Comparison of ENCODE assay signal across 8 cellular contexts in genomic region chr20:45293041-45294002, GRCh38. TPM values are rescaled to one million over a fixed set of nuclear protein-coding genes. Genes with fewer than 3 reads are reported as not detected.
A peak's percentile ranks its signal among the peaks of the same experiment; 100 is the strongest.
DNase-seq lines count a peak whose midpoint lies in the region; ATAC-seq, FAIRE-seq and TF ChIP-seq lines count a peak whose summit lies in the region.

No MANE protein-coding gene starts in this region.

- H3K36me3 ChIP-seq in HUES48 (ENCODE audit: control insufficient read depth, insufficient read depth, low read length) = no peaks in the 10 kb centered on the region
- H3K36me3 ChIP-seq in neural cell (ENCODE audit: insufficient read depth, low read length) = no peaks in the 10 kb centered on the region

- peaks cover 8% of the 10 kb centered on the region; the same call in 1 of the 2 replicates for H3K4me1 ChIP-seq in HUES48 (ENCODE audit: control insufficient read depth, insufficient read depth, low read length)

- peaks cover 49% of the 10 kb centered on the region for H3K27me3 Mint-ChIP-seq in stimulated activated naive CD8-positive, alpha-beta T cell treated with anti-CD3 and anti-CD28 coated beads, Interleukin-15, Interleukin-2, amounts not matched to agents 100 ng/mL and 50 ng/mL, for 24 hours

- FAIRE-seq in RCC 7860 (lab: Jason Lieb, UNC) = no peak

- peaks cover 24% of the 10 kb centered on the region for H3K27me3 ChIP-seq in HUES48 (ENCODE audit: control insufficient read depth, insufficient read depth, low read length)
- H3K27me3 ChIP-seq in neural cell (ENCODE audit: insufficient read depth, low read depth, low read length) = peaks cover 14% of the 10 kb centered on the region

- H3K4me1 Mint-ChIP-seq in stimulated activated naive CD8-positive, alpha-beta T cell treated with anti-CD3 and anti-CD28 coated beads, Interleukin-15, Interleukin-2, amounts not matched to agents 100 ng/mL and 50 ng/mL, for 24 hours (ENCODE audit: low read depth) = peaks cover 9% of the 10 kb centered on the region

- no peaks in the 10 kb centered on the region for H3K36me3 Mint-ChIP-seq in stimulated activated naive CD8-positive, alpha-beta T cell treated with anti-CD3 and anti-CD28 coated beads, Interleukin-15, Interleukin-2, amounts not matched to agents 100 ng/mL and 50 ng/mL, for 24 hours (ENCODE audit: low read depth)

- peak overlapping the region; percentile 55 for H3K4me3 ChIP-seq in HUES48 (ENCODE audit: low read depth, low read length)
- peak overlapping the region; percentile 59 for H3K4me3 ChIP-seq in fibroblast of villous mesenchyme (ENCODE audit: low read depth, low read length)
- peak overlapping the region; percentile 73 for H3K4me3 ChIP-seq in neural cell (ENCODE audit: low read length)

- peak overlapping the region; percentile 73 for H3K4me3 Mint-ChIP-seq in stimulated activated naive CD8-positive, alpha-beta T cell treated with anti-CD3 and anti-CD28 coated beads, Interleukin-15, Interleukin-2, amounts not matched to agents 100 ng/mL and 50 ng/mL, for 24 hours

- TF ChIP-seq RAD21 in neural cell (conservative IDR thresholded peaks at IDR 0.05) = peak; percentile 22

- DNase-seq in GM04504 (ENCODE audit: low read depth) = peak; percentile 17
- DNase-seq in RCC 7860 (ENCODE audit: low spot score) = peak; percentile 29
- peak; percentile 68 for DNase-seq in activated effector memory CD4-positive, alpha-beta T cell treated with Interleukin-2 at 50 U/mL for 16 hours
- DNase-seq in fibroblast of villous mesenchyme (ENCODE audit: low read depth) = peak; percentile 67

- H3K27ac ChIP-seq in HUES48 (ENCODE audit: low read depth, low read length) (peak overlapping the region; percentile 23), neural cell (ENCODE audit: low read length) (no peak overlapping the region)

- peak; percentile 20 for TF ChIP-seq EP300 in neural cell (conservative IDR thresholded peaks at IDR 0.05; ENCODE audit: poor library complexity, severe bottlenecking)

- peak overlapping the region; percentile 50 for H3K9ac ChIP-seq in HUES48 (ENCODE audit: low read depth, low read length)
- H3K9ac ChIP-seq in neural cell (ENCODE audit: low read length) = peak overlapping the region; percentile 59

- H3K9me3 Mint-ChIP-seq in stimulated activated naive CD8-positive, alpha-beta T cell treated with anti-CD3 and anti-CD28 coated beads, Interleukin-15, Interleukin-2, amounts not matched to agents 100 ng/mL and 50 ng/mL, for 24 hours = no peaks in the 10 kb centered on the region

- H3K27ac Mint-ChIP-seq in stimulated activated naive CD8-positive, alpha-beta T cell treated with anti-CD3 and anti-CD28 coated beads, Interleukin-15, Interleukin-2, amounts not matched to agents 100 ng/mL and 50 ng/mL, for 24 hours = no peak overlapping the region

- peak; percentile 97 for TF ChIP-seq CTCF in fibroblast of villous mesenchyme (IDR thresholded peaks at IDR 0.05; ENCODE audit: insufficient read depth, low read depth, low read length)
- TF ChIP-seq CTCF in neural cell (IDR thresholded peaks at IDR 0.05; ENCODE audit: poor library complexity, severe bottlenecking) = peak; percentile 83

- H3K9me2 ChIP-seq in neural cell (ENCODE audit: insufficient read depth, low read length) = no peaks in the 10 kb centered on the region

- no peak overlapping the region for H2AFZ ChIP-seq in neural cell (ENCODE audit: low read depth, low read length)

- H3F3A ChIP-seq in neural cell (ENCODE audit: insufficient read depth, low read length, poor library complexity, severe bottlenecking) = no peaks in the 10 kb centered on the region

- no peak for ATAC-seq in GM21360 (IDR thresholded peaks at IDR 0.05; ENCODE audit: unreplicated experiment)

- H4K20me1 ChIP-seq in neural cell (ENCODE audit: insufficient read depth) = no peaks in the 10 kb centered on the region

- peak overlapping the region; percentile 7 for H3K4me2 ChIP-seq in neural cell (ENCODE audit: low read length)

- H3K9me3 ChIP-seq in HUES48 (ENCODE audit: control insufficient read depth, insufficient read depth, low read length) (peaks cover 10% of the 10 kb centered on the region), neural cell (ENCODE audit: low read length) (peaks cover 3% of the 10 kb centered on the region)

- H3K79me2 ChIP-seq in neural cell (replicated peaks; ENCODE audit: insufficient read depth, low read length) = no peaks in the 10 kb centered on the region

TF ChIP-seq in neural cell, 6 proteins besides CTCF, POLR2A, EP300 and RAD21:
- TF ChIP-seq MXI1 (conservative IDR thresholded peaks at IDR 0.05; ENCODE audit: poor library complexity, severe bottlenecking) (peak; percentile 61), EZH2 (IDR thresholded peaks at IDR 0.05; ENCODE audit: borderline replicate concordance, insufficient read depth, low read length, poor library complexity, severe bottlenecking) (no peak), TAF1 (IDR thresholded peaks at IDR 0.05; ENCODE audit: low read depth) (no peak), POLR2AphosphoS5 (IDR thresholded peaks at IDR 0.05) (peak; percentile 29), SMC3 (conservative IDR thresholded peaks at IDR 0.05; ENCODE audit: poor library complexity) (peak; percentile 39)
- TF ChIP-seq, protein P1, sequence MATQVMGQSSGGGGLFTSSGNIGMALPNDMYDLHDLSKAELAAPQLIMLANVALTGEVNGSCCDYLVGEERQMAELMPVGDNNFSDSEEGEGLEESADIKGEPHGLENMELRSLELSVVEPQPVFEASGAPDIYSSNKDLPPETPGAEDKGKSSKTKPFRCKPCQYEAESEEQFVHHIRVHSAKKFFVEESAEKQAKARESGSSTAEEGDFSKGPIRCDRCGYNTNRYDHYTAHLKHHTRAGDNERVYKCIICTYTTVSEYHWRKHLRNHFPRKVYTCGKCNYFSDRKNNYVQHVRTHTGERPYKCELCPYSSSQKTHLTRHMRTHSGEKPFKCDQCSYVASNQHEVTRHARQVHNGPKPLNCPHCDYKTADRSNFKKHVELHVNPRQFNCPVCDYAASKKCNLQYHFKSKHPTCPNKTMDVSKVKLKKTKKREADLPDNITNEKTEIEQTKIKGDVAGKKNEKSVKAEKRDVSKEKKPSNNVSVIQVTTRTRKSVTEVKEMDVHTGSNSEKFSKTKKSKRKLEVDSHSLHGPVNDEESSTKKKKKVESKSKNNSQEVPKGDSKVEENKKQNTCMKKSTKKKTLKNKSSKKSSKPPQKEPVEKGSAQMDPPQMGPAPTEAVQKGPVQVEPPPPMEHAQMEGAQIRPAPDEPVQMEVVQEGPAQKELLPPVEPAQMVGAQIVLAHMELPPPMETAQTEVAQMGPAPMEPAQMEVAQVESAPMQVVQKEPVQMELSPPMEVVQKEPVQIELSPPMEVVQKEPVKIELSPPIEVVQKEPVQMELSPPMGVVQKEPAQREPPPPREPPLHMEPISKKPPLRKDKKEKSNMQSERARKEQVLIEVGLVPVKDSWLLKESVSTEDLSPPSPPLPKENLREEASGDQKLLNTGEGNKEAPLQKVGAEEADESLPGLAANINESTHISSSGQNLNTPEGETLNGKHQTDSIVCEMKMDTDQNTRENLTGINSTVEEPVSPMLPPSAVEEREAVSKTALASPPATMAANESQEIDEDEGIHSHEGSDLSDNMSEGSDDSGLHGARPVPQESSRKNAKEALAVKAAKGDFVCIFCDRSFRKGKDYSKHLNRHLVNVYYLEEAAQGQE (IDR thresholded peaks at IDR 0.05; ENCODE audit: borderline replicate concordance) = no peak
TF ChIP-seq in neural cell: peak in this region for 3.

RNA-seq across cellular contexts. Expression of gene RBPJL, which starts 13.3 kb away (rescaled TPM):
- total RNA-seq in fibroblast of villous mesenchyme = not detected in 2 replicates
- not detected in 2 replicates for polyA plus RNA-seq in neural cell
- not detected in 2 replicates for polyA minus RNA-seq in neural cell

RNA-seq across cellular contexts. Expression of gene MATN4, which starts 14.8 kb away (rescaled TPM):
- not detected in 2 replicates for total RNA-seq in fibroblast of villous mesenchyme
- polyA plus RNA-seq in neural cell = not detected in 2 replicates
- not detected in 2 replicates for polyA minus RNA-seq in neural cell

RNA-seq across cellular contexts. Expression of gene SLPI, which starts 39.0 kb away (rescaled TPM):
- not detected in 2 replicates for total RNA-seq in fibroblast of villous mesenchyme
- not detected in 2 replicates for polyA plus RNA-seq in neural cell
- polyA minus RNA-seq in neural cell = not detected in 2 replicates

RNA-seq across cellular contexts. Expression of gene SDC4, which starts 54.9 kb away (rescaled TPM):
- total RNA-seq in fibroblast of villous mesenchyme = 129 and 178 TPM in 2 replicates
- polyA plus RNA-seq in neural cell = 0.24 TPM in 1 of 2 replicates, not detected in the other
- 0.23 TPM in 1 of 2 replicates, not detected in the other for polyA minus RNA-seq in neural cell

Comparison
In these comparisons a context has a peak if more than half of its experiments do, and no peak if none do; other contexts are left out.
1. DNase-seq: peak in every context shown above with its lines; median percentile 68 in activated effector memory CD4-positive, alpha-beta T cell treated with Interleukin-2 at 50 U/mL for 16 hours; 67 in fibroblast of villous mesenchyme; 29 in RCC 7860; 17 in GM04504.